Comparison of ENCODE assay signal across 9 cellular contexts in the genomic region with DNA sequence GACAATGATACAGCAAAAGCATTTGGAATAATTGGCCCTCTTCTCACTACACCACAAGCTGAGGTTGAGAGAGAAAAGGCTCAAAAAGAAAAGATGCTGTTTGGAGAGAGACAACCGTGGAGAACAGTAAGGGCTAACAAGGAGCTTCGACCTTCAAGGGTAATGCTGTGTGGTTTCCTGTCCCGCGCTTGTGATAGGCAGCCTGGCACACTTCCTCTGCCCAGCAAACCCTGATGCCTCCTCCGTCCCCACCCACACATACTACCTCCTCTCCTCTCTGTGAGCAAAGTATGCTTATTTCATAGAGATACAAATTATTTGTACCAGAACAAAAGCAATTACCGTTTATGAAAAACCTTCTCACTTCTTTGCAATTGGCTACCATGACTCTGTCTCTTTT.
DNase-seq lines count a peak whose midpoint lies in the region; ATAC-seq and TF ChIP-seq lines count a peak whose summit lies in the region.
"Had no signal": no experiment of that assay in that cellular context is flagged by ENCODE, and none has a peak within 500 bp of the region (broad histone marks: within the 10 kb centered on the region; RNA-seq: fewer than 3 reads in every experiment).

No MANE protein-coding gene starts in this region.

- POLR2A ChIA-PET in OCI-LY7 (lab: Charles Lee), result no interaction called here

- no peak overlapping the region for H2AFZ ChIP-seq in OCI-LY7 (ENCODE audit: low read length)

- TF ChIP-seq CTCF in OCI-LY7 (conservative IDR thresholded peaks at IDR 0.05; ENCODE audit: low read length), result no peak

- H3K36me3 Mint-ChIP-seq in stimulated activated naive B cell treated with anti-CD40 and anti-IgM and Interleukin-4, amounts not matched to agents 10 μg/mL and 1 μg/mL and 100 μg/mL, for 72 hours, result no peaks in the 10 kb centered on the region

- intact Hi-C loops in Right ventricle myocardium inferior (cut with DNase I), result loop anchor here (10.0 kb wide), 2 partner anchors 307 to 447 kb away; no protein-coding TSS in a partner anchor
- intact Hi-C loops in cardiac septum (cut with DNase I), result no loop called here
- intact Hi-C loops in OCI-LY7 (cut with micrococcal nuclease; ENCODE audit: unreplicated experiment), result no loop called here

- no peaks in the 10 kb centered on the region for H4K20me1 ChIP-seq in OCI-LY7 (ENCODE audit: insufficient read depth, low read length)

- H3K4me2 ChIP-seq in OCI-LY7 (ENCODE audit: low read length), result no peak overlapping the region

- no peaks in the 10 kb centered on the region for H3K27me3 Mint-ChIP-seq in stimulated activated naive B cell treated with anti-CD40 and anti-IgM and Interleukin-4, amounts not matched to agents 10 μg/mL and 1 μg/mL and 100 μg/mL, for 72 hours

- CTCF ChIA-PET in OCI-LY7 (lab: Charles Lee; ENCODE audit: unreplicated experiment), result no interaction called here

- H3K27ac ChIP-seq in OCI-LY7 (ENCODE audit: low read depth, low read length, poor library complexity, severe bottlenecking), result no peak overlapping the region
- no peak overlapping the region for H3K27ac ChIP-seq in SJCRH30

- H3K9me2 ChIP-seq in OCI-LY7 (ENCODE audit: insufficient read depth, low read length), result no peaks in the 10 kb centered on the region

- H3K9me3 Mint-ChIP-seq in stimulated activated naive B cell treated with anti-CD40 and anti-IgM and Interleukin-4, amounts not matched to agents 10 μg/mL and 1 μg/mL and 100 μg/mL, for 72 hours, result peaks cover 2 to 5% of the 10 kb centered on the region in 2 donors

- H3K4me3 Mint-ChIP-seq in stimulated activated naive B cell treated with anti-CD40 and anti-IgM and Interleukin-4, amounts not matched to agents 10 μg/mL and 1 μg/mL and 100 μg/mL, for 72 hours, result peak overlapping the region; percentile 40 to 62

- H3K4me3 ChIP-seq in OCI-LY7 (ENCODE audit: low read depth, low read length, poor library complexity, severe bottlenecking) (no peak overlapping the region), SJCRH30 (no peak overlapping the region)

- H3K27me3 ChIP-seq in SJCRH30, result no peaks in the 10 kb centered on the region

- ATAC-seq in Right ventricle myocardium inferior, result peak; percentile 53
- ATAC-seq in HG02870 (IDR thresholded peaks at IDR 0.05; ENCODE audit: unreplicated experiment), result peak; percentile 32
- peak; percentile 83 to 86 for ATAC-seq in stimulated activated naive B cell treated with anti-CD40 and anti-IgM and Interleukin-4, amounts not matched to agents 10 μg/mL and 1 μg/mL and 100 μg/mL, for 72 hours (replicated peaks)

- H3K79me2 ChIP-seq in OCI-LY7 (ENCODE audit: insufficient read depth, low read depth, low read length), result no peaks in the 10 kb centered on the region

- BruUV-seq in OCI-LY7 (replicated peaks; lab: Mats Ljungman, UMichigan), result no TSS peak

- no peak for DNase-seq in Right ventricle myocardium inferior (ENCODE audit: missing footprints)
- no peak for DNase-seq in cardiac septum (ENCODE audit: low spot score)
- peak; percentile 24 to 36 for DNase-seq in NOMO-1 (lab: John Stamatoyannopoulos, UW; ENCODE audit: unreplicated experiment in 2 of 2)
- DNase-seq in stimulated activated naive B cell treated with anti-CD40 and anti-IgM and Interleukin-4, amounts not matched to agents 10 μg/mL and 1 μg/mL and 100 μg/mL, for 72 hours, result peak; percentile 29
- DNase-seq in DMS 273 (lab: John Stamatoyannopoulos, UW; ENCODE audit: unreplicated experiment), result no peak
- no peak for DNase-seq in OCI-LY7 (ENCODE audit: low spot score)
- no peak for DNase-seq in SJCRH30
- DNase-seq: occipital lobe had no signal

- no peaks in the 10 kb centered on the region for H3K4me1 ChIP-seq in OCI-LY7 (ENCODE audit: insufficient read depth, low read length, poor library complexity, severe bottlenecking)
- no peaks in the 10 kb centered on the region for H3K4me1 ChIP-seq in SJCRH30

- peak overlapping the region; percentile 66 for H3K27ac Mint-ChIP-seq in stimulated activated naive B cell treated with anti-CD40 and anti-IgM and Interleukin-4, amounts not matched to agents 10 μg/mL and 1 μg/mL and 100 μg/mL, for 72 hours

- H3K4me1 Mint-ChIP-seq in stimulated activated naive B cell treated with anti-CD40 and anti-IgM and Interleukin-4, amounts not matched to agents 10 μg/mL and 1 μg/mL and 100 μg/mL, for 72 hours, result peaks cover 26 to 46% of the 10 kb centered on the region in 2 donors

- H3K9me3 ChIP-seq in OCI-LY7 (ENCODE audit: low read length), result no peaks in the 10 kb centered on the region
- H3K9me3 ChIP-seq in SJCRH30 (replicated peaks), result no peaks in the 10 kb centered on the region

- no peaks in the 10 kb centered on the region for H3K36me3 ChIP-seq in OCI-LY7 (ENCODE audit: insufficient read depth, low read length)
- no peaks in the 10 kb centered on the region for H3K36me3 ChIP-seq in SJCRH30

Comparison
In these comparisons a context has a peak if more than half of its experiments do, and no peak if none do; other contexts are left out.
1. ATAC-seq: peak in every context shown above with its lines; median percentile 84 in stimulated activated naive B cell treated with anti-CD40 and anti-IgM and Interleukin-4, amounts not matched to agents 10 μg/mL and 1 μg/mL and 100 μg/mL, for 72 hours; 53 in Right ventricle myocardium inferior; 32 in HG02870.
2. DNase-seq: peak in NOMO-1 (2 of 2) and stimulated activated naive B cell treated with anti-CD40 and anti-IgM and Interleukin-4, amounts not matched to agents 10 μg/mL and 1 μg/mL and 100 μg/mL, for 72 hours (single experiment); none in Right ventricle myocardium inferior (single experiment), cardiac septum (single experiment), DMS 273 (single experiment), OCI-LY7 (single experiment) and SJCRH30 (0 of 2).